30 cellular contexts compared by ENCODE assay signal in genomic region chr5:126707080-126707479, GRCh38.
"Had no signal": no experiment of that assay in that cellular context is flagged by ENCODE, and none has a peak within 500 bp of the region (broad histone marks: within the 10 kb centered on the region; RNA-seq: fewer than 3 reads in every experiment).

No MANE protein-coding gene starts in this region.

- H3K9ac ChIP-seq: neural progenitor cell, parathyroid adenoma had no signal

- FAIRE-seq: endometrium, kidney had no signal

- H3K4me1 Mint-ChIP-seq: memory B cell; naive B cell; nephron; neural progenitor cell; stimulated activated effector memory CD8-positive, alpha-beta T cell treated with anti-CD3 and anti-CD28 coated beads, Interleukin-12 subunit alpha, Interleukin-12 subunit beta, amount 100 ng/mL, for 72 hours had no signal

- H3K9me3 ChIP-seq: gastroesophageal sphincter, mucosa of descending colon, stomach, thyroid gland, vagina had no signal

- H3K36me3 Mint-ChIP-seq: memory B cell; mesothelial cell of epicardium; naive B cell; neural progenitor cell; stimulated activated effector memory CD8-positive, alpha-beta T cell treated with anti-CD3 and anti-CD28 coated beads, Interleukin-12 subunit alpha, Interleukin-12 subunit beta, amount 100 ng/mL, for 72 hours had no signal

- H3K4me3 ChIP-seq: coronary artery, gastroesophageal sphincter, heart left ventricle, hepatocyte, lung, mucosa of descending colon, neural progenitor cell, smooth muscle cell, stomach, thyroid gland, vagina had no signal

- H3K27me3 Mint-ChIP-seq: memory B cell, naive B cell, progenitor cell of endocrine pancreas had no signal

- H3K4me3 Mint-ChIP-seq: memory B cell; mesothelial cell of epicardium; naive B cell; nephron; neural progenitor cell; stimulated activated effector memory CD8-positive, alpha-beta T cell treated with anti-CD3 and anti-CD28 coated beads, Interleukin-12 subunit alpha, Interleukin-12 subunit beta, amount 100 ng/mL, for 72 hours had no signal

- DNase-seq: dermis blood vessel endothelial cell; effector memory CD4-positive, alpha-beta T cell; foreskin keratinocyte; heart left ventricle; kidney; mucosa of descending colon; naive B cell; stimulated activated CD4-positive, alpha-beta T cell treated with anti-CD3 and anti-CD28 coated beads, Interleukin-12 subunit alpha, Interleukin-12 subunit beta, amount 100 ng/mL, for 4 hours; stimulated activated CD4-positive, alpha-beta T cell treated with anti-CD3 and anti-CD28 coated beads, Interleukin-1b, Interleukin-23, amount 100 ng/mL, for 48 hours; stimulated activated CD4-positive, alpha-beta T cell treated with anti-CD3 and anti-CD28 coated beads, Interleukin-4, amount 100 ng/mL, for 24 hours; stimulated activated naive CD4-positive, alpha-beta T cell treated with Interleukin-2 at 50 U/mL for 16 hours; stomach; thyroid gland; trophoblast cell had no signal

- H3K4me1 ChIP-seq: foreskin keratinocyte, gastroesophageal sphincter, heart left ventricle, neural progenitor cell, parathyroid adenoma, stomach, thyroid gland, vagina had no signal

- H3K27ac ChIP-seq: coronary artery, foreskin keratinocyte, gastroesophageal sphincter, heart left ventricle, hepatocyte, neural progenitor cell, parathyroid adenoma, stomach, thyroid gland, vagina had no signal

- H3K4me2 ChIP-seq: hepatocyte, neural progenitor cell, smooth muscle cell had no signal

- H3K9me3 Mint-ChIP-seq: memory B cell; stimulated activated effector memory CD8-positive, alpha-beta T cell treated with anti-CD3 and anti-CD28 coated beads, Interleukin-12 subunit alpha, Interleukin-12 subunit beta, amount 100 ng/mL, for 72 hours had no signal

- ATAC-seq: foreskin keratinocyte; gastroesophageal sphincter; heart left ventricle; left lobe of liver; mucosa of descending colon; sciatic nerve; stimulated activated effector memory CD8-positive, alpha-beta T cell treated with anti-CD3 and anti-CD28 coated beads, Interleukin-12 subunit alpha, Interleukin-12 subunit beta, amount 100 ng/mL, for 72 hours had no signal

- H3K79me2 ChIP-seq: hepatocyte, parathyroid adenoma had no signal

- H3K27ac Mint-ChIP-seq: memory B cell; mesothelial cell of epicardium; naive B cell; nephron; neural progenitor cell; progenitor cell of endocrine pancreas; stimulated activated effector memory CD8-positive, alpha-beta T cell treated with anti-CD3 and anti-CD28 coated beads, Interleukin-12 subunit alpha, Interleukin-12 subunit beta, amount 100 ng/mL, for 72 hours had no signal

- H2AFZ ChIP-seq: hepatocyte, neural progenitor cell, parathyroid adenoma had no signal

- H3K36me3 ChIP-seq: gastroesophageal sphincter, heart left ventricle, neural progenitor cell, stomach, thyroid gland, vagina had no signal

- H3K27me3 ChIP-seq: foreskin keratinocyte, gastroesophageal sphincter, heart left ventricle, hepatocyte, neural progenitor cell, stomach, thyroid gland, vagina had no signal
